In the genomic region with DNA sequence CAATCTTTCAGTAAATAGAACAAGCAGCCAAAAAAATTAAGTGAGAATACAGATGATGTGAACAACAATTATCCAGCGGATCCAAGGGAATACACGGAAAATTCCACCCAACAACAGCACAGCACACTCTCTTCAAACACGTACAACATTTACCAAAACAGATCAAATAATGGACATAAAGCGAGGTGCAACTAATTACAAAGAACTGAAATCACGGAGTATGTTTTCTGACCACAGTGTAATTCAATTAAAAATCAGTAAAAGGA, we compare ENCODE assay signal across 29 cellular contexts. TPM values are rescaled to one million over a fixed set of nuclear protein-coding genes. Genes with fewer than 3 reads are reported as not detected.
"Had no signal": no experiment of that assay in that cellular context is flagged by ENCODE, and none has a peak within 500 bp of the region (broad histone marks: within the 10 kb centered on the region; RNA-seq: fewer than 3 reads in every experiment).

No MANE protein-coding gene starts in this region.

- H3K9me3 ChIP-seq: ovary, right lobe of liver, testis, upper lobe of left lung, vagina had no signal

- H3K4me3 ChIP-seq: neural progenitor cell, ovary, right atrium auricular region, right lobe of liver, sigmoid colon, suprapubic skin, testis, tibial nerve, upper lobe of left lung, vagina had no signal

- H3K27ac Mint-ChIP-seq: natural killer cell; nephron; neural progenitor cell; progenitor cell of endocrine pancreas; stimulated activated effector memory CD8-positive, alpha-beta T cell treated with anti-CD3 and anti-CD28 coated beads, Interleukin-12 subunit alpha, Interleukin-12 subunit beta, amount 100 ng/mL, for 72 hours; stimulated activated naive B cell treated with anti-CD40 and anti-IgM and Interleukin-4, amounts not matched to agents 10 μg/mL and 1 μg/mL and 100 μg/mL, for 72 hours; stimulated activated naive CD8-positive, alpha-beta T cell treated with anti-CD3 and anti-CD28 coated beads, Interleukin-15, amount 100 ng/mL, for 72 hours had no signal

- H3K27me3 Mint-ChIP-seq: naive thymus-derived CD4-positive, alpha-beta T cell; progenitor cell of endocrine pancreas; stimulated activated naive B cell treated with anti-CD40 and anti-IgM and Interleukin-4, amounts not matched to agents 10 μg/mL and 1 μg/mL and 100 μg/mL, for 72 hours; stimulated activated naive CD8-positive, alpha-beta T cell treated with anti-CD3 and anti-CD28 coated beads, Interleukin-15, amount 100 ng/mL, for 72 hours had no signal

- H3K27ac ChIP-seq: neural progenitor cell, ovary, parathyroid adenoma, right lobe of liver, sigmoid colon, suprapubic skin, testis, tibial nerve, upper lobe of left lung, vagina had no signal

- H3K27me3 ChIP-seq: neural progenitor cell, ovary, right atrium auricular region, right lobe of liver, sigmoid colon, suprapubic skin, testis, tibial nerve, upper lobe of left lung, vagina had no signal

- H3K4me3 Mint-ChIP-seq: naive thymus-derived CD4-positive, alpha-beta T cell; natural killer cell; nephron; neural progenitor cell; stimulated activated effector memory CD8-positive, alpha-beta T cell treated with anti-CD3 and anti-CD28 coated beads, Interleukin-12 subunit alpha, Interleukin-12 subunit beta, amount 100 ng/mL, for 72 hours; stimulated activated naive B cell treated with anti-CD40 and anti-IgM and Interleukin-4, amounts not matched to agents 10 μg/mL and 1 μg/mL and 100 μg/mL, for 72 hours; stimulated activated naive CD8-positive, alpha-beta T cell treated with anti-CD3 and anti-CD28 coated beads, Interleukin-15, amount 100 ng/mL, for 72 hours had no signal

- DNase-seq: naive thymus-derived CD4-positive, alpha-beta T cell; natural killer cell; occipital lobe; ovary; posterior cingulate gyrus; retina; right lobe of liver; sigmoid colon; small intestine; stimulated activated CD4-positive, alpha-beta T cell treated with anti-CD3 and anti-CD28 coated beads, Interleukin-15, amount 100 ng/mL, for 24 hours; stimulated activated CD4-positive, alpha-beta T cell treated with anti-CD3 and anti-CD28 coated beads, Interleukin-2, amount 100 ng/mL, for 24 hours; stimulated activated CD4-positive, alpha-beta T cell treated with anti-CD3 and anti-CD28 coated beads, Interleukin-2, amount 100 ng/mL, for 48 hours; stimulated activated CD4-positive, alpha-beta T cell treated with anti-CD3 and anti-CD28 coated beads, Interleukin-4, amount 100 ng/mL, for 24 hours; stimulated activated naive B cell treated with anti-CD40 and anti-IgM and Interleukin-4, amounts not matched to agents 10 μg/mL and 1 μg/mL and 100 μg/mL, for 72 hours; stimulated activated naive CD8-positive, alpha-beta T cell treated with anti-CD3 and anti-CD28 coated beads, Interleukin-15, amount 100 ng/mL, for 72 hours; stimulated activated naive CD8-positive, alpha-beta T cell treated with anti-CD3 and anti-CD28 coated beads, Interleukin-15, Interleukin-2, amounts not matched to agents 100 U/mL and 50 U/mL, for 24 hours; substantia nigra; testis; trophoblast cell; upper lobe of left lung had no signal

- H3K36me3 ChIP-seq: neural progenitor cell, ovary had no signal

- H3K9me3 Mint-ChIP-seq: natural killer cell; stimulated activated effector memory CD8-positive, alpha-beta T cell treated with anti-CD3 and anti-CD28 coated beads, Interleukin-12 subunit alpha, Interleukin-12 subunit beta, amount 100 ng/mL, for 72 hours; stimulated activated naive CD8-positive, alpha-beta T cell treated with anti-CD3 and anti-CD28 coated beads, Interleukin-15, amount 100 ng/mL, for 72 hours had no signal

- H3K36me3 Mint-ChIP-seq: natural killer cell had no signal

- H3K4me1 Mint-ChIP-seq: nephron; neural progenitor cell; stimulated activated naive CD8-positive, alpha-beta T cell treated with anti-CD3 and anti-CD28 coated beads, Interleukin-15, amount 100 ng/mL, for 72 hours had no signal

- H3K4me1 ChIP-seq: neural progenitor cell, parathyroid adenoma, right atrium auricular region, right lobe of liver, sigmoid colon, suprapubic skin, testis, tibial nerve, vagina had no signal

- ATAC-seq: naive thymus-derived CD4-positive, alpha-beta T cell; natural killer cell; right lobe of liver; stimulated activated effector memory CD8-positive, alpha-beta T cell treated with anti-CD3 and anti-CD28 coated beads, Interleukin-12 subunit alpha, Interleukin-12 subunit beta, amount 100 ng/mL, for 72 hours; stimulated activated naive B cell treated with anti-CD40 and anti-IgM and Interleukin-4, amounts not matched to agents 10 μg/mL and 1 μg/mL and 100 μg/mL, for 72 hours; stimulated activated naive CD8-positive, alpha-beta T cell treated with anti-CD3 and anti-CD28 coated beads, Interleukin-15, amount 100 ng/mL, for 72 hours; stimulated activated naive CD8-positive, alpha-beta T cell treated with anti-CD3 and anti-CD28 coated beads, Interleukin-15, Interleukin-2, amounts not matched to agents 100 U/mL and 50 U/mL, for 24 hours had no signal

RNA-seq across cellular contexts. Expression of a gene that starts 27.2 kb away (rescaled TPM):
- polyA plus RNA-seq: naive thymus-derived CD4-positive, alpha-beta T cell had no signal
